Comparison of ENCODE assay signal across 19 cellular contexts in genomic region chr3:3531476-3531875, GRCh38.
DNase-seq lines count a peak whose midpoint lies in the region; ATAC-seq lines count a peak whose summit lies in the region.
"Had no signal": no experiment of that assay in that cellular context is flagged by ENCODE, and none has a peak within 500 bp of the region (broad histone marks: within the 10 kb centered on the region; RNA-seq: fewer than 3 reads in every experiment).

No MANE protein-coding gene starts in this region.

- no peak overlapping the region for H3K27ac Mint-ChIP-seq in activated CD4-positive, alpha-beta T cell treated with anti-CD3 and anti-CD28 coated beads for 36 hours
- H3K27ac Mint-ChIP-seq in activated T-helper 17 cell treated with anti-CD3 and anti-CD28 coated beads, Interleukin-2, amount 50 U/mL, for 72 hours: no peak overlapping the region
- H3K27ac Mint-ChIP-seq: CD4-positive, alpha-beta T cell had no signal

- intact Hi-C loops in activated CD4-positive, alpha-beta T cell treated with anti-CD3 and anti-CD28 coated beads for 36 hours (cut with DNase I, micrococcal nuclease): no loop called here

- in situ Hi-C loops in KBM-7 (cut with MboI; ENCODE audit: low pct_unique_long_range_greater_than_20kb, low sequenced_read_pairs): no loop called here

- H3K4me1 Mint-ChIP-seq in activated CD4-positive, alpha-beta T cell treated with anti-CD3 and anti-CD28 coated beads for 36 hours: peaks cover 3% of the 10 kb centered on the region
- H3K4me1 Mint-ChIP-seq in activated T-helper 17 cell treated with anti-CD3 and anti-CD28 coated beads, Interleukin-2, amount 50 U/mL, for 72 hours: no peaks in the 10 kb centered on the region

- POLR2A ChIA-PET in activated CD4-positive, alpha-beta T cell treated with anti-CD3 and anti-CD28 coated beads for 36 hours (lab: Charles Lee): no interaction called here

- no peaks in the 10 kb centered on the region for H3K36me3 Mint-ChIP-seq in activated CD4-positive, alpha-beta T cell treated with anti-CD3 and anti-CD28 coated beads for 36 hours (ENCODE audit: low read depth)
- H3K36me3 Mint-ChIP-seq in activated T-helper 17 cell treated with anti-CD3 and anti-CD28 coated beads, Interleukin-2, amount 50 U/mL, for 72 hours (ENCODE audit: low read depth): no peaks in the 10 kb centered on the region

- peaks cover 7% of the 10 kb centered on the region for H3K27me3 Mint-ChIP-seq in activated CD4-positive, alpha-beta T cell treated with anti-CD3 and anti-CD28 coated beads for 36 hours
- peaks cover 3% of the 10 kb centered on the region for H3K27me3 Mint-ChIP-seq in activated T-helper 17 cell treated with anti-CD3 and anti-CD28 coated beads, Interleukin-2, amount 50 U/mL, for 72 hours
- H3K27me3 Mint-ChIP-seq: CD4-positive, alpha-beta T cell had no signal

- H3K4me3 Mint-ChIP-seq in activated CD4-positive, alpha-beta T cell treated with anti-CD3 and anti-CD28 coated beads for 36 hours: no peak overlapping the region
- no peak overlapping the region for H3K4me3 Mint-ChIP-seq in activated T-helper 17 cell treated with anti-CD3 and anti-CD28 coated beads, Interleukin-2, amount 50 U/mL, for 72 hours
- H3K4me3 Mint-ChIP-seq: CD4-positive, alpha-beta T cell had no signal

- peak; percentile 49 for ATAC-seq in activated CD4-positive, alpha-beta T cell treated with anti-CD3 and anti-CD28 coated beads for 36 hours
- ATAC-seq in GM19463 (IDR thresholded peaks at IDR 0.05; ENCODE audit: unreplicated experiment) (peak; percentile 65), HG02885 (IDR thresholded peaks at IDR 0.05; ENCODE audit: poor library complexity, unreplicated experiment) (peak; percentile 72), HG03196 (IDR thresholded peaks at IDR 0.05; ENCODE audit: unreplicated experiment) (no peak)
- ATAC-seq in activated T-helper 17 cell treated with anti-CD3 and anti-CD28 coated beads, Interleukin-2, amount 50 U/mL, for 72 hours (replicated peaks): peak; percentile 70
- ATAC-seq: SK-N-SH treated with all-trans-retinoic acid at 6 μM for 48 hours had no signal

- no peak for DNase-seq in activated CD4-positive, alpha-beta T cell treated with anti-CD3 and anti-CD28 coated beads for 36 hours
- DNase-seq in activated CD4-positive, alpha-beta T cell treated with anti-CD3 and anti-CD28 coated beads, Interleukin-2, amount 50 U/mL, for 48 hours: no peak
- DNase-seq in KBM-7 (no peak), GM19240 (ENCODE audit: insufficient read length, low spot score) (no peak)
- DNase-seq: ACHN; CD4-positive, alpha-beta T cell; COR-L47; DMS79 treated with DMSO at 0.1 percent for 48 hours; NCI-H1105 treated with DMSO at 0.1 percent for 48 hours; NCI-H2029 treated with DMSO at 0.1 percent for 48 hours; NCI-H226; NCI-H510A treated with DMSO at 0.1 percent for 48 hours; NCI-H748 treated with DMSO at 0.1 percent for 48 hours; NK-92 treated with Interleukin-12 subunit alpha and Interleukin-12 subunit beta, amount 100 ng/mL, for 24 hours had no signal

- H3K9me3 Mint-ChIP-seq in activated CD4-positive, alpha-beta T cell treated with anti-CD3 and anti-CD28 coated beads for 36 hours (ENCODE audit: low read depth): no peaks in the 10 kb centered on the region
- H3K9me3 Mint-ChIP-seq in activated T-helper 17 cell treated with anti-CD3 and anti-CD28 coated beads, Interleukin-2, amount 50 U/mL, for 72 hours: no peaks in the 10 kb centered on the region
- H3K9me3 Mint-ChIP-seq: CD4-positive, alpha-beta T cell had no signal

- CTCF ChIA-PET in activated CD4-positive, alpha-beta T cell treated with anti-CD3 and anti-CD28 coated beads for 36 hours (lab: Charles Lee): interaction anchor here (0.9 kb wide), 1 partner anchor 9 kb away, joined by 3 read pairs; no protein-coding TSS in a partner anchor
